1 cellular context compared by ENCODE assay signal in the genomic region with DNA sequence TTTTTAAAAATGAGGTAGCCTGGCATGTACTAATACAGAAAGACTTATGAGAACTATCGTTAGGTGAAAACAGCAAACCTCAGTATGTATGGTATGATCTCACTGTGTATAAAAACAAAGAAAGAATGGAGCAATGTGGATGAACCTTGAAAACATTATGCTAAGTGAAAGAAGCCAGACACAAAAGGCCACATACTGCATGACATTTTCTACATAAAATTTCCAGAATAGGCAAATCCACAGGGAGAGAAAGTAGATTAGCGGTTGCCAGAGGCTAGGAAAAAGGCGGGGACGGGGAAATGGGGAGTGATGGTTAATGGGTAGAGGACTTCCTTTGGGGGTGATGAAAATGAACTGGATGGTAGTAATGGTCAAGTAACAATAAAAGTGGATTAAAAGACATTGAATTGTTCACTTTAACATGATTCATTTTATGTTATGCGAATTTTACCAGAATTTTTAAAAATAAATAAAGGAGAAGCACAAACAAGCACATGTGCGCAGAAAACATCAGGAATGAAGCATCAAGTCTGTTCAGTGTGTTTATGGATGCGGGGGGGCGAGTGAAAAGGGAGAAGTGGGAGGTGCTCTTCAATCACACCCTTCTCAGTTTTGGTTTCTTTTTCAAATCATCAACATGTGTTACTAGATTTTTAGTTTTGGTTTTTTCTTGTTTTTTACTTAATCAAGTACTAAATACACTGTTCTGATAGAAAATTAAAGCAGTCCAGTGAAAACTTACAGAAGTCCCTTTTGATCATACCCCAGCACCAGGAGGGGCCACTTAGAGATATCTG.
TF ChIP-seq lines count a peak whose summit lies in the region.

No MANE protein-coding gene starts in this region.

TF ChIP-seq in GM23338, 12 proteins besides CTCF, POLR2A, EP300 and RAD21 (continued from another document):
- TF ChIP-seq, protein P1, sequence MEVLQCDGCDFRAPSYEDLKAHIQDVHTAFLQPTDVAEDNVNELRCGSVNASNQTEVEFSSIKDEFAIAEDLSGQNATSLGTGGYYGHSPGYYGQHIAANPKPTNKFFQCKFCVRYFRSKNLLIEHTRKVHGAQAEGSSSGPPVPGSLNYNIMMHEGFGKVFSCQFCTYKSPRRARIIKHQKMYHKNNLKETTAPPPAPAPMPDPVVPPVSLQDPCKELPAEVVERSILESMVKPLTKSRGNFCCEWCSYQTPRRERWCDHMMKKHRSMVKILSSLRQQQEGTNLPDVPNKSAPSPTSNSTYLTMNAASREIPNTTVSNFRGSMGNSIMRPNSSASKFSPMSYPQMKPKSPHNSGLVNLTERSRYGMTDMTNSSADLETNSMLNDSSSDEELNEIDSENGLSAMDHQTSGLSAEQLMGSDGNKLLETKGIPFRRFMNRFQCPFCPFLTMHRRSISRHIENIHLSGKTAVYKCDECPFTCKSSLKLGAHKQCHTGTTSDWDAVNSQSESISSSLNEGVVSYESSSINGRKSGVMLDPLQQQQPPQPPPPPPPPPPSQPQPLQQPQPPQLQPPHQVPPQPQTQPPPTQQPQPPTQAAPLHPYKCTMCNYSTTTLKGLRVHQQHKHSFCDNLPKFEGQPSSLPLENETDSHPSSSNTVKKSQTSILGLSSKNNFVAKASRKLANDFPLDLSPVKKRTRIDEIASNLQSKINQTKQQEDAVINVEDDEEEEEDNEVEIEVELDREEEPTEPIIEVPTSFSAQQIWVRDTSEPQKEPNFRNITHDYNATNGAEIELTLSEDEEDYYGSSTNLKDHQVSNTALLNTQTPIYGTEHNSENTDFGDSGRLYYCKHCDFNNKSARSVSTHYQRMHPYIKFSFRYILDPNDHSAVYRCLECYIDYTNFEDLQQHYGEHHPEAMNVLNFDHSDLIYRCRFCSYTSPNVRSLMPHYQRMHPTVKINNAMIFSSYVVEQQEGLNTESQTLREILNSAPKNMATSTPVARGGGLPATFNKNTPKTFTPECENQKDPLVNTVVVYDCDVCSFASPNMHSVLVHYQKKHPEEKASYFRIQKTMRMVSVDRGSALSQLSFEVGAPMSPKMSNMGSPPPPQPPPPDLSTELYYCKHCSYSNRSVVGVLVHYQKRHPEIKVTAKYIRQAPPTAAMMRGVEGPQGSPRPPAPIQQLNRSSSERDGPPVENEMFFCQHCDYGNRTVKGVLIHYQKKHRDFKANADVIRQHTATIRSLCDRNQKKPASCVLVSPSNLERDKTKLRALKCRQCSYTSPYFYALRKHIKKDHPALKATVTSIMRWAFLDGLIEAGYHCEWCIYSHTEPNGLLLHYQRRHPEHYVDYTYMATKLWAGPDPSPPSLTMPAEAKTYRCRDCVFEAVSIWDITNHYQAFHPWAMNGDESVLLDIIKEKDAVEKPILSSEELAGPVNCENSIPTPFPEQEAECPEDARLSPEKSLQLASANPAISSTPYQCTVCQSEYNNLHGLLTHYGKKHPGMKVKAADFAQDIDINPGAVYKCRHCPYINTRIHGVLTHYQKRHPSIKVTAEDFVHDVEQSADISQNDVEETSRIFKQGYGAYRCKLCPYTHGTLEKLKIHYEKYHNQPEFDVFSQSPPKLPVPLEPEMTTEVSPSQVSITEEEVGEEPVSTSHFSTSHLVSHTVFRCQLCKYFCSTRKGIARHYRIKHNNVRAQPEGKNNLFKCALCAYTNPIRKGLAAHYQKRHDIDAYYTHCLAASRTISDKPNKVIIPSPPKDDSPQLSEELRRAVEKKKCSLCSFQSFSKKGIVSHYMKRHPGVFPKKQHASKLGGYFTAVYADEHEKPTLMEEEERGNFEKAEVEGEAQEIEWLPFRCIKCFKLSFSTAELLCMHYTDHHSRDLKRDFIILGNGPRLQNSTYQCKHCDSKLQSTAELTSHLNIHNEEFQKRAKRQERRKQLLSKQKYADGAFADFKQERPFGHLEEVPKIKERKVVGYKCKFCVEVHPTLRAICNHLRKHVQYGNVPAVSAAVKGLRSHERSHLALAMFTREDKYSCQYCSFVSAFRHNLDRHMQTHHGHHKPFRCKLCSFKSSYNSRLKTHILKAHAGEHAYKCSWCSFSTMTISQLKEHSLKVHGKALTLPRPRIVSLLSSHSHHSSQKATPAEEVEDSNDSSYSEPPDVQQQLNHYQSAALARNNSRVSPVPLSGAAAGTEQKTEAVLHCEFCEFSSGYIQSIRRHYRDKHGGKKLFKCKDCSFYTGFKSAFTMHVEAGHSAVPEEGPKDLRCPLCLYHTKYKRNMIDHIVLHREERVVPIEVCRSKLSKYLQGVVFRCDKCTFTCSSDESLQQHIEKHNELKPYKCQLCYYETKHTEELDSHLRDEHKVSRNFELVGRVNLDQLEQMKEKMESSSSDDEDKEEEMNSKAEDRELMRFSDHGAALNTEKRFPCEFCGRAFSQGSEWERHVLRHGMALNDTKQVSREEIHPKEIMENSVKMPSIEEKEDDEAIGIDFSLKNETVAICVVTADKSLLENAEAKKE (CRISPR knock-in tag; IDR thresholded peaks at IDR 0.05), result no peak
- TF ChIP-seq, protein P2, sequence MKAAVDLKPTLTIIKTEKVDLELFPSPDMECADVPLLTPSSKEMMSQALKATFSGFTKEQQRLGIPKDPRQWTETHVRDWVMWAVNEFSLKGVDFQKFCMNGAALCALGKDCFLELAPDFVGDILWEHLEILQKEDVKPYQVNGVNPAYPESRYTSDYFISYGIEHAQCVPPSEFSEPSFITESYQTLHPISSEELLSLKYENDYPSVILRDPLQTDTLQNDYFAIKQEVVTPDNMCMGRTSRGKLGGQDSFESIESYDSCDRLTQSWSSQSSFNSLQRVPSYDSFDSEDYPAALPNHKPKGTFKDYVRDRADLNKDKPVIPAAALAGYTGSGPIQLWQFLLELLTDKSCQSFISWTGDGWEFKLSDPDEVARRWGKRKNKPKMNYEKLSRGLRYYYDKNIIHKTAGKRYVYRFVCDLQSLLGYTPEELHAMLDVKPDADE (IDR thresholded peaks at IDR 0.05), result no peak
- TF ChIP-seq, protein P3, sequence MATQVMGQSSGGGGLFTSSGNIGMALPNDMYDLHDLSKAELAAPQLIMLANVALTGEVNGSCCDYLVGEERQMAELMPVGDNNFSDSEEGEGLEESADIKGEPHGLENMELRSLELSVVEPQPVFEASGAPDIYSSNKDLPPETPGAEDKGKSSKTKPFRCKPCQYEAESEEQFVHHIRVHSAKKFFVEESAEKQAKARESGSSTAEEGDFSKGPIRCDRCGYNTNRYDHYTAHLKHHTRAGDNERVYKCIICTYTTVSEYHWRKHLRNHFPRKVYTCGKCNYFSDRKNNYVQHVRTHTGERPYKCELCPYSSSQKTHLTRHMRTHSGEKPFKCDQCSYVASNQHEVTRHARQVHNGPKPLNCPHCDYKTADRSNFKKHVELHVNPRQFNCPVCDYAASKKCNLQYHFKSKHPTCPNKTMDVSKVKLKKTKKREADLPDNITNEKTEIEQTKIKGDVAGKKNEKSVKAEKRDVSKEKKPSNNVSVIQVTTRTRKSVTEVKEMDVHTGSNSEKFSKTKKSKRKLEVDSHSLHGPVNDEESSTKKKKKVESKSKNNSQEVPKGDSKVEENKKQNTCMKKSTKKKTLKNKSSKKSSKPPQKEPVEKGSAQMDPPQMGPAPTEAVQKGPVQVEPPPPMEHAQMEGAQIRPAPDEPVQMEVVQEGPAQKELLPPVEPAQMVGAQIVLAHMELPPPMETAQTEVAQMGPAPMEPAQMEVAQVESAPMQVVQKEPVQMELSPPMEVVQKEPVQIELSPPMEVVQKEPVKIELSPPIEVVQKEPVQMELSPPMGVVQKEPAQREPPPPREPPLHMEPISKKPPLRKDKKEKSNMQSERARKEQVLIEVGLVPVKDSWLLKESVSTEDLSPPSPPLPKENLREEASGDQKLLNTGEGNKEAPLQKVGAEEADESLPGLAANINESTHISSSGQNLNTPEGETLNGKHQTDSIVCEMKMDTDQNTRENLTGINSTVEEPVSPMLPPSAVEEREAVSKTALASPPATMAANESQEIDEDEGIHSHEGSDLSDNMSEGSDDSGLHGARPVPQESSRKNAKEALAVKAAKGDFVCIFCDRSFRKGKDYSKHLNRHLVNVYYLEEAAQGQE (IDR thresholded peaks at IDR 0.05; ENCODE audit: unreplicated experiment), result no peak
- TF ChIP-seq CREB1 (CRISPR knock-in tag; IDR thresholded peaks at IDR 0.05; ENCODE audit: low read depth), result no peak
- no peak for TF ChIP-seq POLR2AphosphoS5 (IDR thresholded peaks at IDR 0.05; ENCODE audit: low read depth)
- TF ChIP-seq ZNF331 (CRISPR knock-in tag; IDR thresholded peaks at IDR 0.05; ENCODE audit: low read depth), result no peak
- TF ChIP-seq EZH2phosphoT487 (IDR thresholded peaks at IDR 0.05; ENCODE audit: unreplicated experiment), result no peak
- no peak for TF ChIP-seq STAT1 (IDR thresholded peaks at IDR 0.05; ENCODE audit: unreplicated experiment)
- no peak for TF ChIP-seq EZH2 (IDR thresholded peaks at IDR 0.05; ENCODE audit: low read depth, unreplicated experiment)
